Comparison of ENCODE assay signal across 2 cellular contexts in the genomic region with DNA sequence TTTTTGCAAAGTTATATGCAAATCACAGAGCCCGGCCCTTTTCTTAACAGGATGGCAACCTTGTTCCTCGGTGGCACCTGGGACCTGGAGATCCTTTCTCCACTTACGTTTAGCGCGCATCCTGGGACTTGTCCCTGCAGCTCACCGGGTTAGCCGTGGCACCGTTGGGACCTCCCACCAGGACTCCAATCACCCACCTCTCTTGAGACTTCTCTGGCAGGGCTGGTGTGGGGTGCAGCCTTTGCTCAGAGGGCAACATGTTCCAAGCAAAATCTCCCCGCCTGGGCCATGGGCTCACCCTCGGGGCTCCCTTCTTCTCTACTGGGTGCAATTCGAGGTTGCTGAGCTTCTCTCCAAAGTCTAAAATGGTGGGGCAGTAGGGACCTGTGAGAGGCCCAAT.
"Had no signal": no experiment of that assay in that cellular context is flagged by ENCODE, and none has a peak within 500 bp of the region (broad histone marks: within the 10 kb centered on the region; RNA-seq: fewer than 3 reads in every experiment).

No MANE protein-coding gene starts in this region.

- DNase-seq: GDM1, GF-D8 had no signal
